ENCODE assay signal across 2 cellular contexts in genomic region chr1:77841574-77841973, GRCh38.
TF ChIP-seq lines count a peak whose summit lies in the region.

No MANE protein-coding gene starts in this region.

TF ChIP-seq in GM23338, 12 proteins besides CTCF, POLR2A, EP300 and RAD21:
- TF ChIP-seq STAT1 (IDR thresholded peaks at IDR 0.05; ENCODE audit: unreplicated experiment) = no peak
- no peak for TF ChIP-seq EZH2phosphoT487 (IDR thresholded peaks at IDR 0.05; ENCODE audit: unreplicated experiment)
- TF ChIP-seq ZNF331 (CRISPR knock-in tag; IDR thresholded peaks at IDR 0.05; ENCODE audit: low read depth) = no peak
- TF ChIP-seq EZH2 (IDR thresholded peaks at IDR 0.05; ENCODE audit: low read depth, unreplicated experiment) = no peak
- no peak for TF ChIP-seq POLR2AphosphoS5 (IDR thresholded peaks at IDR 0.05; ENCODE audit: low read depth)
- TF ChIP-seq CREB1 (CRISPR knock-in tag; IDR thresholded peaks at IDR 0.05; ENCODE audit: low read depth) = no peak

TF ChIP-seq in IMR-90, 13 proteins besides CTCF, POLR2A, EP300 and RAD21:
- TF ChIP-seq, protein P1, sequence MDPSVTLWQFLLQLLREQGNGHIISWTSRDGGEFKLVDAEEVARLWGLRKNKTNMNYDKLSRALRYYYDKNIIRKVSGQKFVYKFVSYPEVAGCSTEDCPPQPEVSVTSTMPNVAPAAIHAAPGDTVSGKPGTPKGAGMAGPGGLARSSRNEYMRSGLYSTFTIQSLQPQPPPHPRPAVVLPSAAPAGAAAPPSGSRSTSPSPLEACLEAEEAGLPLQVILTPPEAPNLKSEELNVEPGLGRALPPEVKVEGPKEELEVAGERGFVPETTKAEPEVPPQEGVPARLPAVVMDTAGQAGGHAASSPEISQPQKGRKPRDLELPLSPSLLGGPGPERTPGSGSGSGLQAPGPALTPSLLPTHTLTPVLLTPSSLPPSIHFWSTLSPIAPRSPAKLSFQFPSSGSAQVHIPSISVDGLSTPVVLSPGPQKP (IDR thresholded peaks at IDR 0.05; ENCODE audit: borderline replicate concordance, low read depth, low read length) = no peak
- TF ChIP-seq MXI1 (IDR thresholded peaks at IDR 0.05; ENCODE audit: borderline replicate concordance, low read depth, low read length) (no peak), SMC3 (IDR thresholded peaks at IDR 0.05; ENCODE audit: low read depth, low read length) (no peak), FOS (IDR thresholded peaks at IDR 0.05; ENCODE audit: low read depth, low read length) (no peak), USF2 (IDR thresholded peaks at IDR 0.05; ENCODE audit: low read depth, low read length) (no peak), RFX5 (IDR thresholded peaks at IDR 0.05; ENCODE audit: low read depth, low read length) (no peak), CEBPB (IDR thresholded peaks at IDR 0.05; ENCODE audit: low read depth, low read length) (no peak), BHLHE40 (IDR thresholded peaks at IDR 0.05; ENCODE audit: low read depth, low read length) (no peak), MAZ (IDR thresholded peaks at IDR 0.05; ENCODE audit: borderline replicate concordance, low read depth, low read length) (no peak), CHD1 (IDR thresholded peaks at IDR 0.05; ENCODE audit: low read depth, low read length) (no peak), MAFK (IDR thresholded peaks at IDR 0.05; ENCODE audit: low read depth, low read length) (no peak), RCOR1 (IDR thresholded peaks at IDR 0.05; ENCODE audit: insufficient replicate concordance, low read length) (no peak), NFE2L2 (IDR thresholded peaks at IDR 0.05; ENCODE audit: low read depth, low read length) (no peak)
